2 cellular contexts compared by ENCODE assay signal in the genomic region with DNA sequence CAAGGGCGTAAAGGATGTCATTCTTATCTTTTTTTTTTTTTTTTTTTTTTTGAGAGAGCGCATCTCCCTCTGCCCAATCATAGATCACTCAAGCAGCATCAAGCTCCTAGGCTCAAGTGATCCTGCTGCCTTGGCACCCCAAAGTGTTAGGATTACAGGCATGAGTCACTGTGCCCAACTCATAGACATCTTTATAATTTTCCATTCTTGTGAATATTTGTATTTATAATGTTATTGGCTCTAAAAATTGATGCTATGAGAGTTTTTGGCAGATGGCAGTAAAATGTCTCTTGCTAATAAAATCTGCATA.
TF ChIP-seq lines count a peak whose summit lies in the region.

No MANE protein-coding gene starts in this region.

TF ChIP-seq in WTC11, 78 proteins besides CTCF, POLR2A, EP300 and RAD21 (continues in another document):
- TF ChIP-seq ZNF219 (CRISPR knock-in tag; IDR thresholded peaks at IDR 0.05; ENCODE audit: borderline replicate concordance) (no peak), ZNF121 (CRISPR knock-in tag; IDR thresholded peaks at IDR 0.05) (no peak), CREB1 (CRISPR knock-in tag; IDR thresholded peaks at IDR 0.05) (no peak), MYBL2 (CRISPR knock-in tag; IDR thresholded peaks at IDR 0.05) (no peak), GTF2I (CRISPR knock-in tag; conservative IDR thresholded peaks at IDR 0.05) (no peak), NR2C2 (CRISPR knock-in tag; IDR thresholded peaks at IDR 0.05) (no peak), TCF7 (CRISPR knock-in tag; IDR thresholded peaks at IDR 0.05; ENCODE audit: low read depth) (no peak)
- TF ChIP-seq, protein P1, sequence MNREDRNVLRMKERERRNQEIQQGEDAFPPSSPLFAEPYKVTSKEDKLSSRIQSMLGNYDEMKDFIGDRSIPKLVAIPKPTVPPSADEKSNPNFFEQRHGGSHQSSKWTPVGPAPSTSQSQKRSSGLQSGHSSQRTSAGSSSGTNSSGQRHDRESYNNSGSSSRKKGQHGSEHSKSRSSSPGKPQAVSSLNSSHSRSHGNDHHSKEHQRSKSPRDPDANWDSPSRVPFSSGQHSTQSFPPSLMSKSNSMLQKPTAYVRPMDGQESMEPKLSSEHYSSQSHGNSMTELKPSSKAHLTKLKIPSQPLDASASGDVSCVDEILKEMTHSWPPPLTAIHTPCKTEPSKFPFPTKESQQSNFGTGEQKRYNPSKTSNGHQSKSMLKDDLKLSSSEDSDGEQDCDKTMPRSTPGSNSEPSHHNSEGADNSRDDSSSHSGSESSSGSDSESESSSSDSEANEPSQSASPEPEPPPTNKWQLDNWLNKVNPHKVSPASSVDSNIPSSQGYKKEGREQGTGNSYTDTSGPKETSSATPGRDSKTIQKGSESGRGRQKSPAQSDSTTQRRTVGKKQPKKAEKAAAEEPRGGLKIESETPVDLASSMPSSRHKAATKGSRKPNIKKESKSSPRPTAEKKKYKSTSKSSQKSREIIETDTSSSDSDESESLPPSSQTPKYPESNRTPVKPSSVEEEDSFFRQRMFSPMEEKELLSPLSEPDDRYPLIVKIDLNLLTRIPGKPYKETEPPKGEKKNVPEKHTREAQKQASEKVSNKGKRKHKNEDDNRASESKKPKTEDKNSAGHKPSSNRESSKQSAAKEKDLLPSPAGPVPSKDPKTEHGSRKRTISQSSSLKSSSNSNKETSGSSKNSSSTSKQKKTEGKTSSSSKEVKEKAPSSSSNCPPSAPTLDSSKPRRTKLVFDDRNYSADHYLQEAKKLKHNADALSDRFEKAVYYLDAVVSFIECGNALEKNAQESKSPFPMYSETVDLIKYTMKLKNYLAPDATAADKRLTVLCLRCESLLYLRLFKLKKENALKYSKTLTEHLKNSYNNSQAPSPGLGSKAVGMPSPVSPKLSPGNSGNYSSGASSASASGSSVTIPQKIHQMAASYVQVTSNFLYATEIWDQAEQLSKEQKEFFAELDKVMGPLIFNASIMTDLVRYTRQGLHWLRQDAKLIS (CRISPR knock-in tag; IDR thresholded peaks at IDR 0.05; ENCODE audit: borderline replicate concordance), result no peak
- TF ChIP-seq, protein P2, sequence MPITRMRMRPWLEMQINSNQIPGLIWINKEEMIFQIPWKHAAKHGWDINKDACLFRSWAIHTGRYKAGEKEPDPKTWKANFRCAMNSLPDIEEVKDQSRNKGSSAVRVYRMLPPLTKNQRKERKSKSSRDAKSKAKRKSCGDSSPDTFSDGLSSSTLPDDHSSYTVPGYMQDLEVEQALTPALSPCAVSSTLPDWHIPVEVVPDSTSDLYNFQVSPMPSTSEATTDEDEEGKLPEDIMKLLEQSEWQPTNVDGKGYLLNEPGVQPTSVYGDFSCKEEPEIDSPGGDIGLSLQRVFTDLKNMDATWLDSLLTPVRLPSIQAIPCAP (CRISPR knock-in tag; IDR thresholded peaks at IDR 0.05), result no peak
- TF ChIP-seq, protein P3, sequence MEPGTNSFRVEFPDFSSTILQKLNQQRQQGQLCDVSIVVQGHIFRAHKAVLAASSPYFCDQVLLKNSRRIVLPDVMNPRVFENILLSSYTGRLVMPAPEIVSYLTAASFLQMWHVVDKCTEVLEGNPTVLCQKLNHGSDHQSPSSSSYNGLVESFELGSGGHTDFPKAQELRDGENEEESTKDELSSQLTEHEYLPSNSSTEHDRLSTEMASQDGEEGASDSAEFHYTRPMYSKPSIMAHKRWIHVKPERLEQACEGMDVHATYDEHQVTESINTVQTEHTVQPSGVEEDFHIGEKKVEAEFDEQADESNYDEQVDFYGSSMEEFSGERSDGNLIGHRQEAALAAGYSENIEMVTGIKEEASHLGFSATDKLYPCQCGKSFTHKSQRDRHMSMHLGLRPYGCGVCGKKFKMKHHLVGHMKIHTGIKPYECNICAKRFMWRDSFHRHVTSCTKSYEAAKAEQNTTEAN (CRISPR knock-in tag; IDR thresholded peaks at IDR 0.05), result no peak
- TF ChIP-seq, protein P4, sequence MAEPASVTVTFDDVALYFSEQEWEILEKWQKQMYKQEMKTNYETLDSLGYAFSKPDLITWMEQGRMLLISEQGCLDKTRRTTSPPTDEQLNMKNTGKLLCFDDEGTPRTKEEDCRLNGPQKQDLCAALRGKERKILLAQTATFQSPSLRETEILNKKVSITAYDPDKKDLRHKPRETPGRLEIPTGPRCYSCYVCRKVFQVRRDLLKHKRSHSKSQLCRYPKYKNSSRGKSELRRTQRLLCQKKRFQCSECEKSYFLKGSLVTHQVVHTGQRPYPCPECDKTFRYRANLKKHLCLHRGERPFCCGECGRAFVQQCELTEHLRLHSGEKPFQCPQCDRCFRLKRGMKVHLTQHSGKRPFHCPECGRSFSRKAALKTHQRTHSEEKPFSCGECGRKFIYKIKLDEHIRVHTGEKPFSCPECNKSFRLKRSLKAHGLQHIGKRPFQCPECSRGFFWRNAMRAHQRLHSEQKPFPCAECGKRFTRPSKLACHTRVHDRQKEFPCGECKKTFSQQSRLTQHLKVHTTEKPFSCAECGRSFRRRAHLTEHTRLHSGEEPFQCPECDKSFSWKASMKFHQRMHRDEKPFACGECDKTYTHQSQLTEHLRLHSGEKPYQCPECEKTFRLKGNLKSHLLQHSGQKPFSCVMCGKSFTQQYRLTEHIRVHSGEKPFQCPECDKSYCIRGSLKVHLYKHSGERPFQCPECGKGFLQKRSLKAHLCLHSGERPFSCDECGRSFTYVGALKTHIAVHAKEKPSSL (CRISPR knock-in tag; conservative IDR thresholded peaks at IDR 0.05), result no peak
- TF ChIP-seq, protein P5, sequence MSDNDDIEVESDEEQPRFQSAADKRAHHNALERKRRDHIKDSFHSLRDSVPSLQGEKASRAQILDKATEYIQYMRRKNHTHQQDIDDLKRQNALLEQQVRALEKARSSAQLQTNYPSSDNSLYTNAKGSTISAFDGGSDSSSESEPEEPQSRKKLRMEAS (CRISPR knock-in tag; IDR thresholded peaks at IDR 0.05), result no peak
- TF ChIP-seq, protein P6, sequence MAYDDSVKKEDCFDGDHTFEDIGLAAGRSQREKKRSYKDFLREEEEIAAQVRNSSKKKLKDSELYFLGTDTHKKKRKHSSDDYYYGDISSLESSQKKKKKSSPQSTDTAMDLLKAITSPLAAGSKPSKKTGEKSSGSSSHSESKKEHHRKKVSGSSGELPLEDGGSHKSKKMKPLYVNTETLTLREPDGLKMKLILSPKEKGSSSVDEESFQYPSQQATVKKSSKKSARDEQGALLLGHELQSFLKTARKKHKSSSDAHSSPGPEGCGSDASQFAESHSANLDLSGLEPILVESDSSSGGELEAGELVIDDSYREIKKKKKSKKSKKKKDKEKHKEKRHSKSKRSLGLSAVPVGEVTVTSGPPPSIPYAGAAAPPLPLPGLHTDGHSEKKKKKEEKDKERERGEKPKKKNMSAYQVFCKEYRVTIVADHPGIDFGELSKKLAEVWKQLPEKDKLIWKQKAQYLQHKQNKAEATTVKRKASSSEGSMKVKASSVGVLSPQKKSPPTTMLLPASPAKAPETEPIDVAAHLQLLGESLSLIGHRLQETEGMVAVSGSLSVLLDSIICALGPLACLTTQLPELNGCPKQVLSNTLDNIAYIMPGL (CRISPR knock-in tag; IDR thresholded peaks at IDR 0.05), result no peak
- TF ChIP-seq, protein P7, sequence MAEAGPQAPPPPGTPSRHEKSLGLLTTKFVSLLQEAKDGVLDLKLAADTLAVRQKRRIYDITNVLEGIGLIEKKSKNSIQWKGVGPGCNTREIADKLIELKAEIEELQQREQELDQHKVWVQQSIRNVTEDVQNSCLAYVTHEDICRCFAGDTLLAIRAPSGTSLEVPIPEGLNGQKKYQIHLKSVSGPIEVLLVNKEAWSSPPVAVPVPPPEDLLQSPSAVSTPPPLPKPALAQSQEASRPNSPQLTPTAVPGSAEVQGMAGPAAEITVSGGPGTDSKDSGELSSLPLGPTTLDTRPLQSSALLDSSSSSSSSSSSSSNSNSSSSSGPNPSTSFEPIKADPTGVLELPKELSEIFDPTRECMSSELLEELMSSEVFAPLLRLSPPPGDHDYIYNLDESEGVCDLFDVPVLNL (CRISPR knock-in tag; IDR thresholded peaks at IDR 0.05; ENCODE audit: borderline replicate concordance, low read depth), result no peak

TF ChIP-seq in SK-N-SH, 30 proteins besides CTCF, POLR2A, EP300 and RAD21:
- no peak for TF ChIP-seq JUND (IDR thresholded peaks at IDR 0.05)
- TF ChIP-seq TCF12 (IDR thresholded peaks at IDR 0.05), result no peak
- TF ChIP-seq SMC3 (IDR thresholded peaks at IDR 0.05; ENCODE audit: low read depth, low read length), result no peak
- no peak for TF ChIP-seq MXI1 (IDR thresholded peaks at IDR 0.05; ENCODE audit: low read depth, low read length)
- no peak for TF ChIP-seq MEF2A (IDR thresholded peaks at IDR 0.05; ENCODE audit: borderline replicate concordance, low read depth)
- TF ChIP-seq NFIC (IDR thresholded peaks at IDR 0.05; ENCODE audit: borderline replicate concordance), result no peak
- TF ChIP-seq CHD2 (IDR thresholded peaks at IDR 0.05; ENCODE audit: low read length, partially characterized antibody), result no peak
- no peak for TF ChIP-seq ELF1 (IDR thresholded peaks at IDR 0.05)
- no peak for TF ChIP-seq GATA2 (CRISPR knock-in tag; IDR thresholded peaks at IDR 0.05)
